In genomic region chr6:14763616-14764015, GRCh38 we compare ENCODE assay signal across 13 cellular contexts.
"Had no signal": no experiment of that assay in that cellular context is flagged by ENCODE, and none has a peak within 500 bp of the region (broad histone marks: within the 10 kb centered on the region; RNA-seq: fewer than 3 reads in every experiment).

No MANE protein-coding gene starts in this region.

- DNase-seq: activated CD4-positive, alpha-beta T cell treated with anti-CD3 and anti-CD28 coated beads for 48 hours; activated CD8-positive, alpha-beta memory T cell treated with anti-CD3 and anti-CD28 coated beads for 24 hours; activated effector memory CD4-positive, alpha-beta T cell treated with Interleukin-2 at 50 U/mL for 16 hours; central memory CD4-positive, alpha-beta T cell; cortex of kidney; effector memory CD4-positive, alpha-beta T cell; hippocampal formation; nucleus accumbens; right cardiac atrium; T-helper 9 cell had no signal

- H3K4me3 ChIP-seq: tibial nerve had no signal

- H3K27ac ChIP-seq: tibial nerve had no signal

- H3K9me3 ChIP-seq: tibial nerve had no signal

- ATAC-seq: natural killer cell treated with Interleukin-12 subunit alpha and Interleukin-12 subunit beta and Interleukin-15 and Interleukin-18, amount 100 ng/mL, for 72 hours; right cardiac atrium; stimulated activated memory B cell treated with anti-CD40 and anti-IgM and Interleukin-4, amounts not matched to agents 10 μg/mL and 1 μg/mL and 100 μg/mL, for 72 hours had no signal

- H3K36me3 ChIP-seq: tibial nerve had no signal

- H3K27me3 ChIP-seq: tibial nerve had no signal
